ENCODE assay signal across 8 cellular contexts in genomic region chr11:10456519-10456918, GRCh38. TPM values are rescaled to one million over a fixed set of nuclear protein-coding genes. Genes with fewer than 3 reads are reported as not detected.
DNase-seq lines count a peak whose midpoint lies in the region; ATAC-seq and TF ChIP-seq lines count a peak whose summit lies in the region.

No MANE protein-coding gene starts in this region.

- peaks cover 13% of the 10 kb centered on the region for H3K36me3 ChIP-seq in WERI-Rb-1
- H3K36me3 ChIP-seq in transverse colon, result peaks cover 0 to under 1% (median 0%) of the 10 kb centered on the region in 4 donors

- peaks cover 13 to 49% (median 18%) of the 10 kb centered on the region in 4 donors for H3K4me1 ChIP-seq in transverse colon

- peak; percentile 0 for ATAC-seq in HG03354 (IDR thresholded peaks at IDR 0.05; ENCODE audit: poor library complexity, severe bottlenecking, unreplicated experiment)

- POLR2A ChIA-PET in AG04450 (lab: Yijun Ruan, JAX), result interaction anchor here (1.1 to 3.2 kb wide), 7 partner anchors 15 to 190 kb away, joined by 3 to 11 read pairs (median 4); partner anchors contain the start of genes ADM and RNF141

- CTCF ChIA-PET in AG04450 (lab: Charles Lee), result interaction anchor here (0.7 to 0.9 kb wide), 2 partner anchors 51 to 332 kb away, joined by 3 read pairs; no protein-coding TSS in a partner anchor

- WGBS in transverse colon (ENCODE audit: low coverage in 1 of 2), 2 donors, result 65 to 80% methylated on average over 1 to 3 of the region's 3 CpGs

- H3K27me3 ChIP-seq in AG04450 (ENCODE audit: control insufficient read depth, insufficient read depth, low read length), result no peaks in the 10 kb centered on the region
- H3K27me3 ChIP-seq in WERI-Rb-1 (ENCODE audit: insufficient read depth, low read depth, severe bottlenecking), result no peaks in the 10 kb centered on the region
- H3K27me3 ChIP-seq in transverse colon, result no peaks in the 10 kb centered on the region

- TF ChIP-seq EP300 in transverse colon (IDR thresholded peaks at IDR 0.05; ENCODE audit: low read depth), result no peak

- H3K4me3 ChIP-seq in AG04450 (ENCODE audit: low read depth, low read length), result peak overlapping the region; percentile 66
- peak overlapping the region; percentile 73 for H3K4me3 ChIP-seq in WERI-Rb-1 (ENCODE audit: low read depth, low read length)
- H3K4me3 ChIP-seq in transverse colon, result peak overlapping the region in 3 of 4 donors; percentile 8 to 38 (median 18)

- in situ Hi-C loops in transverse colon (cut with MboI; ENCODE audit: low pct_ligation_motif_present in 1 of 4, low pct_unique_long_range_greater_than_20kb in 1 of 4, low sequenced_read_pairs in 3 of 4), result no loop called here

- DNase-seq in AG04450 (ENCODE audit: low read depth, low spot score) (no peak), WERI-Rb-1 (peak; percentile 44), islet precursor cell (peak; percentile 41), transverse colon (no peak), GOT3 (lab: John Stamatoyannopoulos, UW) (no peak), cerebellar nuclear complex (lab: John Stamatoyannopoulos, UW) (no peak), NCI-H1930 (lab: John Stamatoyannopoulos, UW) (no peak)

- peak overlapping the region; percentile 98 for H3K27ac ChIP-seq in AG04450 (ENCODE audit: low read depth, low read length)
- peak overlapping the region; percentile 92 for H3K27ac ChIP-seq in WERI-Rb-1
- peak overlapping the region; percentile 69 to 79 (median 76) for H3K27ac ChIP-seq in transverse colon

- no peaks in the 10 kb centered on the region for H3K9me3 ChIP-seq in AG04450 (ENCODE audit: control insufficient read depth, insufficient read depth, low read length)
- H3K9me3 ChIP-seq in WERI-Rb-1 (ENCODE audit: severe bottlenecking), result no peaks in the 10 kb centered on the region
- H3K9me3 ChIP-seq in transverse colon, result no peaks in the 10 kb centered on the region

- TF ChIP-seq POLR2A in transverse colon (IDR thresholded peaks at IDR 0.05), result no peak

- TF ChIP-seq CTCF in AG04450 (IDR thresholded peaks at IDR 0.05; ENCODE audit: low read depth, low read length) (no peak), WERI-Rb-1 (IDR thresholded peaks at IDR 0.05; ENCODE audit: low read depth, low read length) (no peak), transverse colon (IDR thresholded peaks at IDR 0.05) (no peak)

- intact Hi-C loops in transverse colon (cut with DNase I; ENCODE audit: low total_unique reads), result no loop called here

RNA-seq across cellular contexts. Expression of gene AMPD3, which starts 1.5 kb away (rescaled TPM):
- 19.6 and 22.2 TPM in 2 replicates for polyA plus RNA-seq in AG04450 (2011; rRNA removed)
- 30.9 and 50.1 TPM in 2 replicates for polyA minus RNA-seq in AG04450 (2011; rRNA and poly(A)+ RNA removed)
- total RNA-seq in transverse colon, result 10 to 100 TPM in 3 of 4 donors, 1 to 10 TPM in 1; 2.4 to 32.9 (median 11.2) TPM

Comparison
In these comparisons a context has a peak if more than half of its experiments do, and no peak if none do; other contexts are left out.
1. DNase-seq: peak in WERI-Rb-1 (single experiment) and islet precursor cell (single experiment); none in AG04450 (single experiment), transverse colon (single experiment), GOT3 (single experiment), cerebellar nuclear complex (0 of 2) and NCI-H1930 (0 of 2).
2. H3K4me3 ChIP-seq: peak in every context shown above with its lines; median percentile 73 in WERI-Rb-1; 66 in AG04450; 18 in transverse colon.
3. Peak in every context shown above with its lines, with median percentiles within 50 percentile points of each other: H3K27ac ChIP-seq.